16 cellular contexts compared by ENCODE assay signal in genomic region chr4:153809307-153809706, GRCh38. TPM values are rescaled to one million over a fixed set of nuclear protein-coding genes. Genes with fewer than 3 reads are reported as not detected.
DNase-seq lines count a peak whose midpoint lies in the region; ATAC-seq and TF ChIP-seq lines count a peak whose summit lies in the region.
"Had no signal": no experiment of that assay in that cellular context is flagged by ENCODE, and none has a peak within 500 bp of the region (broad histone marks: within the 10 kb centered on the region; RNA-seq: fewer than 3 reads in every experiment).

No MANE protein-coding gene starts in this region.

- H3K9me3 Mint-ChIP-seq in activated CD8-positive, alpha-beta memory T cell treated with anti-CD3 and anti-CD28 coated beads, Interleukin-2, amount 10 ng/mL, durations not matched to agents 7 days and 5 days (ENCODE audit: low read depth) = no peaks in the 10 kb centered on the region
- H3K9me3 Mint-ChIP-seq in activated T-cell treated with anti-CD3 and anti-CD28 coated beads, Interleukin-2, amount 50 U/mL, for 4 hours = peaks cover 3% of the 10 kb centered on the region
- H3K9me3 Mint-ChIP-seq in stimulated activated memory B cell treated with anti-CD40 and anti-IgM and Interleukin-4, amounts not matched to agents 10 μg/mL and 1 μg/mL and 100 μg/mL, for 72 hours = peaks cover 3% of the 10 kb centered on the region
- H3K9me3 Mint-ChIP-seq in endodermal cell = peaks cover 5% of the 10 kb centered on the region

- H3K4me1 ChIP-seq in endodermal cell (ENCODE audit: control insufficient read depth, insufficient read depth, low read length) (peaks cover 3% of the 10 kb centered on the region), PC-9 (replicated peaks; ENCODE audit: insufficient read depth) (no peaks in the 10 kb centered on the region)
- H3K4me1 ChIP-seq: vagina had no signal

- no peaks in the 10 kb centered on the region for H4K20me1 ChIP-seq in PC-9 (ENCODE audit: insufficient read depth)

- peak; percentile 53 for ATAC-seq in activated CD8-positive, alpha-beta memory T cell treated with anti-CD3 and anti-CD28 coated beads, Interleukin-2, amount 10 ng/mL, durations not matched to agents 7 days and 5 days
- ATAC-seq in GM21619 (IDR thresholded peaks at IDR 0.05; ENCODE audit: unreplicated experiment) = peak; percentile 64
- ATAC-seq in activated T-cell treated with anti-CD3 and anti-CD28 coated beads, Interleukin-2, amount 50 U/mL, for 4 hours = peak; percentile 95
- ATAC-seq in stimulated activated memory B cell treated with anti-CD40 and anti-IgM and Interleukin-4, amounts not matched to agents 10 μg/mL and 1 μg/mL and 100 μg/mL, for 72 hours = peak; percentile 65

- POLR2A ChIA-PET in PC-9 (lab: Charles Lee; ENCODE audit: unreplicated experiment) = no interaction called here

- no peak overlapping the region for H3K27ac ChIP-seq in endodermal cell (ENCODE audit: low read depth, low read length)
- H3K27ac ChIP-seq in PC-9 = no peak overlapping the region
- H3K27ac ChIP-seq: epithelial cell of prostate, vagina had no signal

- no TSS peak for BruUV-seq in PC-9 (replicated peaks; lab: Mats Ljungman, UMichigan)

- no peaks in the 10 kb centered on the region for H3K36me3 ChIP-seq in endodermal cell (ENCODE audit: control insufficient read depth, insufficient read depth, low read length)
- no peaks in the 10 kb centered on the region for H3K36me3 ChIP-seq in PC-9 (ENCODE audit: low read depth)
- H3K36me3 ChIP-seq: vagina had no signal

- H3K79me2 ChIP-seq in PC-9 (ENCODE audit: low read depth) = no peaks in the 10 kb centered on the region

- TF ChIP-seq CTCF in endodermal cell (conservative IDR thresholded peaks at IDR 0.05) (no peak), PC-9 (conservative IDR thresholded peaks at IDR 0.05) (no peak)

- peaks cover 15% of the 10 kb centered on the region for H3K27me3 Mint-ChIP-seq in activated CD8-positive, alpha-beta memory T cell treated with anti-CD3 and anti-CD28 coated beads, Interleukin-2, amount 10 ng/mL, durations not matched to agents 7 days and 5 days
- peaks cover 2% of the 10 kb centered on the region for H3K27me3 Mint-ChIP-seq in activated T-cell treated with anti-CD3 and anti-CD28 coated beads, Interleukin-2, amount 50 U/mL, for 4 hours (ENCODE audit: low read depth)
- H3K27me3 Mint-ChIP-seq in stimulated activated memory B cell treated with anti-CD40 and anti-IgM and Interleukin-4, amounts not matched to agents 10 μg/mL and 1 μg/mL and 100 μg/mL, for 72 hours = peaks cover 30% of the 10 kb centered on the region
- H3K27me3 Mint-ChIP-seq in endodermal cell (ENCODE audit: insufficient read depth) = no peaks in the 10 kb centered on the region

- DNase-seq in activated CD8-positive, alpha-beta memory T cell treated with anti-CD3 and anti-CD28 coated beads, Interleukin-2, amount 10 ng/mL, durations not matched to agents 7 days and 5 days = no peak
- DNase-seq in activated CD8-positive, alpha-beta memory T cell treated with anti-CD3 and anti-CD28 coated beads, Interleukin-2, amount 50 U/mL, for 4 hours = no peak
- DNase-seq in activated T-cell treated with anti-CD3 and anti-CD28 coated beads, Interleukin-2, amount 50 U/mL, for 4 hours = no peak
- DNase-seq in UCSD-AML1 (lab: John Stamatoyannopoulos, UW; ENCODE audit: unreplicated experiment) = no peak
- DNase-seq in endodermal cell = no peak
- no peak for DNase-seq in PC-9
- DNase-seq: ACHN, DMS53, head of caudate nucleus, NCI-H1048, NCI-H510A, Right ventricle myocardium superior had no signal

- H3K4me2 ChIP-seq in PC-9 = no peak overlapping the region

- H3F3A ChIP-seq in PC-9 (ENCODE audit: insufficient read depth, low read depth) = no peaks in the 10 kb centered on the region

- CTCF ChIA-PET in activated CD8-positive, alpha-beta memory T cell treated with anti-CD3 and anti-CD28 coated beads, Interleukin-2, amount 10 ng/mL, durations not matched to agents 7 days and 5 days (lab: Charles Lee) = no interaction called here
- CTCF ChIA-PET in PC-9 (lab: Charles Lee) = no interaction called here

- intact Hi-C loops in PC-9 (cut with micrococcal nuclease; ENCODE audit: unreplicated experiment) = no loop called here

- H3K4me3 ChIP-seq in endodermal cell (ENCODE audit: low read length) (no peak overlapping the region), PC-9 (no peak overlapping the region)
- H3K4me3 ChIP-seq: vagina had no signal

- no peak overlapping the region for H3K9ac ChIP-seq in endodermal cell (ENCODE audit: extremely low read depth, low read length, poor library complexity, severe bottlenecking)

- H3K27me3 ChIP-seq in endodermal cell (ENCODE audit: control insufficient read depth, insufficient read depth, low read length, poor library complexity, severe bottlenecking) (no peaks in the 10 kb centered on the region), PC-9 (ENCODE audit: insufficient read depth, low read depth) (no peaks in the 10 kb centered on the region)
- H3K27me3 ChIP-seq: vagina had no signal

- no peak overlapping the region for H3K27ac Mint-ChIP-seq in activated CD8-positive, alpha-beta memory T cell treated with anti-CD3 and anti-CD28 coated beads, Interleukin-2, amount 10 ng/mL, durations not matched to agents 7 days and 5 days
- peak overlapping the region; percentile 51 for H3K27ac Mint-ChIP-seq in stimulated activated memory B cell treated with anti-CD40 and anti-IgM and Interleukin-4, amounts not matched to agents 10 μg/mL and 1 μg/mL and 100 μg/mL, for 72 hours
- no peak overlapping the region for H3K27ac Mint-ChIP-seq in endodermal cell

- no peaks in the 10 kb centered on the region for H3K9me2 ChIP-seq in PC-9 (ENCODE audit: insufficient read depth)

- peaks cover 6% of the 10 kb centered on the region for H3K4me1 Mint-ChIP-seq in activated CD8-positive, alpha-beta memory T cell treated with anti-CD3 and anti-CD28 coated beads, Interleukin-2, amount 10 ng/mL, durations not matched to agents 7 days and 5 days
- peaks cover 18% of the 10 kb centered on the region for H3K4me1 Mint-ChIP-seq in activated T-cell treated with anti-CD3 and anti-CD28 coated beads, Interleukin-2, amount 50 U/mL, for 4 hours (ENCODE audit: low read depth)
- H3K4me1 Mint-ChIP-seq in stimulated activated memory B cell treated with anti-CD40 and anti-IgM and Interleukin-4, amounts not matched to agents 10 μg/mL and 1 μg/mL and 100 μg/mL, for 72 hours = peaks cover 12% of the 10 kb centered on the region
- H3K4me1 Mint-ChIP-seq in endodermal cell = peaks cover 5% of the 10 kb centered on the region

- no peaks in the 10 kb centered on the region for H3K36me3 Mint-ChIP-seq in activated CD8-positive, alpha-beta memory T cell treated with anti-CD3 and anti-CD28 coated beads, Interleukin-2, amount 10 ng/mL, durations not matched to agents 7 days and 5 days
- H3K36me3 Mint-ChIP-seq in activated T-cell treated with anti-CD3 and anti-CD28 coated beads, Interleukin-2, amount 50 U/mL, for 4 hours (ENCODE audit: insufficient read depth) = no peaks in the 10 kb centered on the region
- H3K36me3 Mint-ChIP-seq in stimulated activated memory B cell treated with anti-CD40 and anti-IgM and Interleukin-4, amounts not matched to agents 10 μg/mL and 1 μg/mL and 100 μg/mL, for 72 hours = no peaks in the 10 kb centered on the region
- H3K36me3 Mint-ChIP-seq in endodermal cell (ENCODE audit: low read depth) = no peaks in the 10 kb centered on the region

- no peaks in the 10 kb centered on the region for H3K9me3 ChIP-seq in endodermal cell (ENCODE audit: control insufficient read depth, low read length)
- no peaks in the 10 kb centered on the region for H3K9me3 ChIP-seq in PC-9 (ENCODE audit: insufficient read depth, low read depth)
- H3K9me3 ChIP-seq: vagina had no signal

- no peak overlapping the region for H3K4me3 Mint-ChIP-seq in activated CD8-positive, alpha-beta memory T cell treated with anti-CD3 and anti-CD28 coated beads, Interleukin-2, amount 10 ng/mL, durations not matched to agents 7 days and 5 days
- H3K4me3 Mint-ChIP-seq in activated T-cell treated with anti-CD3 and anti-CD28 coated beads, Interleukin-2, amount 50 U/mL, for 4 hours = no peak overlapping the region
- no peak overlapping the region for H3K4me3 Mint-ChIP-seq in stimulated activated memory B cell treated with anti-CD40 and anti-IgM and Interleukin-4, amounts not matched to agents 10 μg/mL and 1 μg/mL and 100 μg/mL, for 72 hours
- H3K4me3 Mint-ChIP-seq in endodermal cell = no peak overlapping the region

- H2AFZ ChIP-seq in PC-9 = no peak overlapping the region

RNA-seq across cellular contexts. Expression of gene SFRP2, which starts 20.4 kb away (rescaled TPM):
- total RNA-seq in activated CD8-positive, alpha-beta memory T cell treated with anti-CD3 and anti-CD28 coated beads, Interleukin-2, amount 10 ng/mL, durations not matched to agents 7 days and 5 days = not detected
- under 1 TPM; 0.24 to 0.68 (median 0.40) TPM for total RNA-seq in activated T-cell treated with anti-CD3 and anti-CD28 coated beads, Interleukin-2, amount 50 U/mL, for 4 hours
- total RNA-seq in endodermal cell (10 to 100 TPM in 1 of 2 donors, 1 to 10 TPM in 1; 5.3 to 69.1 TPM), PC-9 (2021) (not detected in 2 replicates)
- 190 TPM for polyA plus RNA-seq in endodermal cell (2013, experiment 1 of 2)
- polyA plus RNA-seq in endodermal cell (2013, experiment 2 of 2) = 146 TPM
- total RNA-seq: Right ventricle myocardium superior had no signal

RNA-seq across cellular contexts. Expression of gene RNF175, which starts 49.5 kb away (rescaled TPM):
- total RNA-seq in activated CD8-positive, alpha-beta memory T cell treated with anti-CD3 and anti-CD28 coated beads, Interleukin-2, amount 10 ng/mL, durations not matched to agents 7 days and 5 days = not detected
- total RNA-seq in activated T-cell treated with anti-CD3 and anti-CD28 coated beads, Interleukin-2, amount 50 U/mL, for 4 hours = 1 to 10 TPM in 1 of 3 donors, under 1 TPM in 2; 0.42 to 1.2 (median 0.54) TPM
- total RNA-seq in endodermal cell (1 to 10 TPM; 1.7 to 4.2 TPM), PC-9 (2021) (not detected in 2 replicates)
- 22.5 TPM for polyA plus RNA-seq in endodermal cell (2013, experiment 1 of 2)
- 20.8 TPM for polyA plus RNA-seq in endodermal cell (2013, experiment 2 of 2)
